Comparison of ENCODE assay signal across 1 cellular context in genomic region chr22:24514241-24515024, GRCh38.
TF ChIP-seq lines count a peak whose summit lies in the region.

No MANE protein-coding gene starts in this region.

TF ChIP-seq in HepG2, 621 proteins besides CTCF, POLR2A, EP300 and RAD21 (continued from another document and continues in another):
- TF ChIP-seq ELK4 (CRISPR knock-in tag; IDR thresholded peaks at IDR 0.05; ENCODE audit: borderline replicate concordance) = no peak
- peak; percentile 99 for TF ChIP-seq FOXA3 (CRISPR knock-in tag; IDR thresholded peaks at IDR 0.05)
- TF ChIP-seq HOXD1 (CRISPR knock-in tag; IDR thresholded peaks at IDR 0.05) = no peak; the same call in 1 of the 2 replicates
- peak; percentile 90; the same call in 1 of the 2 replicates for TF ChIP-seq STAT5B (CRISPR knock-in tag; IDR thresholded peaks at IDR 0.05)
- TF ChIP-seq, protein P1, sequence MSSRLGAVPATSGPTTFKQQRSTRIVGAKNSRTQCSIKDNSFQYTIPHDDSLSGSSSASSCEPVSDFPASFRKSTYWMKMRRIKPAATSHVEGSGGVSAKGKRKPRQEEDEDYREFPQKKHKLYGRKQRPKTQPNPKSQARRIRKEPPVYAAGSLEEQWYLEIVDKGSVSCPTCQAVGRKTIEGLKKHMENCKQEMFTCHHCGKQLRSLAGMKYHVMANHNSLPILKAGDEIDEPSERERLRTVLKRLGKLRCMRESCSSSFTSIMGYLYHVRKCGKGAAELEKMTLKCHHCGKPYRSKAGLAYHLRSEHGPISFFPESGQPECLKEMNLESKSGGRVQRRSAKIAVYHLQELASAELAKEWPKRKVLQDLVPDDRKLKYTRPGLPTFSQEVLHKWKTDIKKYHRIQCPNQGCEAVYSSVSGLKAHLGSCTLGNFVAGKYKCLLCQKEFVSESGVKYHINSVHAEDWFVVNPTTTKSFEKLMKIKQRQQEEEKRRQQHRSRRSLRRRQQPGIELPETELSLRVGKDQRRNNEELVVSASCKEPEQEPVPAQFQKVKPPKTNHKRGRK (CRISPR knock-in tag; IDR thresholded peaks at IDR 0.05) = no peak
- TF ChIP-seq ZNF777 (CRISPR knock-in tag; IDR thresholded peaks at IDR 0.05) = 0 out of 2 replicates have a peak, but pooled peaks have one; percentile 47
- TF ChIP-seq, protein P2, sequence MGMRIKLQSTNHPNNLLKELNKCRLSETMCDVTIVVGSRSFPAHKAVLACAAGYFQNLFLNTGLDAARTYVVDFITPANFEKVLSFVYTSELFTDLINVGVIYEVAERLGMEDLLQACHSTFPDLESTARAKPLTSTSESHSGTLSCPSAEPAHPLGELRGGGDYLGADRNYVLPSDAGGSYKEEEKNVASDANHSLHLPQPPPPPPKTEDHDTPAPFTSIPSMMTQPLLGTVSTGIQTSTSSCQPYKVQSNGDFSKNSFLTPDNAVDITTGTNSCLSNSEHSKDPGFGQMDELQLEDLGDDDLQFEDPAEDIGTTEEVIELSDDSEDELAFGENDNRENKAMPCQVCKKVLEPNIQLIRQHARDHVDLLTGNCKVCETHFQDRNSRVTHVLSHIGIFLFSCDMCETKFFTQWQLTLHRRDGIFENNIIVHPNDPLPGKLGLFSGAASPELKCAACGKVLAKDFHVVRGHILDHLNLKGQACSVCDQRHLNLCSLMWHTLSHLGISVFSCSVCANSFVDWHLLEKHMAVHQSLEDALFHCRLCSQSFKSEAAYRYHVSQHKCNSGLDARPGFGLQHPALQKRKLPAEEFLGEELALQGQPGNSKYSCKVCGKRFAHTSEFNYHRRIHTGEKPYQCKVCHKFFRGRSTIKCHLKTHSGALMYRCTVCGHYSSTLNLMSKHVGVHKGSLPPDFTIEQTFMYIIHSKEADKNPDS (CRISPR knock-in tag; IDR thresholded peaks at IDR 0.05) = peak; percentile 92
- peak; percentile 95 for TF ChIP-seq NRL (CRISPR knock-in tag; IDR thresholded peaks at IDR 0.05; ENCODE audit: borderline replicate concordance)
- peak; percentile 37 for TF ChIP-seq YY1 (IDR thresholded peaks at IDR 0.05; ENCODE audit: insufficient read depth, insufficient replicate concordance, low read depth, low read length)
- no peak for TF ChIP-seq PCBP2 (optimal IDR thresholded peaks at IDR 0.05; ENCODE audit: low read depth, low read length, poor library complexity, severe bottlenecking)
- TF ChIP-seq ZZZ3 (CRISPR knock-in tag; IDR thresholded peaks at IDR 0.05; ENCODE audit: borderline replicate concordance) = 0 out of 2 replicates have a peak, but pooled peaks have one; percentile 36
- peak; percentile 98 for TF ChIP-seq PAXIP1 (CRISPR knock-in tag; conservative IDR thresholded peaks at IDR 0.05)
- no peak for TF ChIP-seq GPBP1L1 (CRISPR knock-in tag; IDR thresholded peaks at IDR 0.05)
- TF ChIP-seq HNF1B (CRISPR knock-in tag; IDR thresholded peaks at IDR 0.05) = peak; percentile 100
- peak; percentile 74; the same call in 1 of the 2 replicates for TF ChIP-seq ZNF296 (CRISPR knock-in tag; conservative IDR thresholded peaks at IDR 0.05)
- peak; percentile 11 for TF ChIP-seq SKI (IDR thresholded peaks at IDR 0.05; ENCODE audit: partially characterized antibody)
- peak; percentile 80; the same call in 1 of the 2 replicates for TF ChIP-seq ZNF773 (CRISPR knock-in tag; IDR thresholded peaks at IDR 0.05; ENCODE audit: borderline replicate concordance)
- no peak for TF ChIP-seq JUNB (CRISPR knock-in tag; IDR thresholded peaks at IDR 0.05; ENCODE audit: borderline replicate concordance)
- TF ChIP-seq, protein P3, sequence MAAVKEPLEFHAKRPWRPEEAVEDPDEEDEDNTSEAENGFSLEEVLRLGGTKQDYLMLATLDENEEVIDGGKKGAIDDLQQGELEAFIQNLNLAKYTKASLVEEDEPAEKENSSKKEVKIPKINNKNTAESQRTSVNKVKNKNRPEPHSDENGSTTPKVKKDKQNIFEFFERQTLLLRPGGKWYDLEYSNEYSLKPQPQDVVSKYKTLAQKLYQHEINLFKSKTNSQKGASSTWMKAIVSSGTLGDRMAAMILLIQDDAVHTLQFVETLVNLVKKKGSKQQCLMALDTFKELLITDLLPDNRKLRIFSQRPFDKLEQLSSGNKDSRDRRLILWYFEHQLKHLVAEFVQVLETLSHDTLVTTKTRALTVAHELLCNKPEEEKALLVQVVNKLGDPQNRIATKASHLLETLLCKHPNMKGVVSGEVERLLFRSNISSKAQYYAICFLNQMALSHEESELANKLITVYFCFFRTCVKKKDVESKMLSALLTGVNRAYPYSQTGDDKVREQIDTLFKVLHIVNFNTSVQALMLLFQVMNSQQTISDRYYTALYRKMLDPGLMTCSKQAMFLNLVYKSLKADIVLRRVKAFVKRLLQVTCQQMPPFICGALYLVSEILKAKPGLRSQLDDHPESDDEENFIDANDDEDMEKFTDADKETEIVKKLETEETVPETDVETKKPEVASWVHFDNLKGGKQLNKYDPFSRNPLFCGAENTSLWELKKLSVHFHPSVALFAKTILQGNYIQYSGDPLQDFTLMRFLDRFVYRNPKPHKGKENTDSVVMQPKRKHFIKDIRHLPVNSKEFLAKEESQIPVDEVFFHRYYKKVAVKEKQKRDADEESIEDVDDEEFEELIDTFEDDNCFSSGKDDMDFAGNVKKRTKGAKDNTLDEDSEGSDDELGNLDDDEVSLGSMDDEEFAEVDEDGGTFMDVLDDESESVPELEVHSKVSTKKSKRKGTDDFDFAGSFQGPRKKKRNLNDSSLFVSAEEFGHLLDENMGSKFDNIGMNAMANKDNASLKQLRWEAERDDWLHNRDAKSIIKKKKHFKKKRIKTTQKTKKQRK (IDR thresholded peaks at IDR 0.05; ENCODE audit: low read length) = no peak
- TF ChIP-seq ZNF543 (CRISPR knock-in tag; IDR thresholded peaks at IDR 0.05) = peak; percentile 97
- no peak for TF ChIP-seq TBL1XR1 (IDR thresholded peaks at IDR 0.05; ENCODE audit: borderline replicate concordance, low read length, partially characterized antibody)
- TF ChIP-seq EZH2 (conservative IDR thresholded peaks at IDR 0.05; ENCODE audit: low read depth, low read length) = no peak
- peak; percentile 97 for TF ChIP-seq ELF3 (CRISPR knock-in tag; IDR thresholded peaks at IDR 0.05)
- peak; percentile 50; the same call in 1 of the 2 replicates for TF ChIP-seq HNF4G (IDR thresholded peaks at IDR 0.05; ENCODE audit: borderline replicate concordance, low read depth, low read length)
- TF ChIP-seq HNF4G (CRISPR knock-in tag; IDR thresholded peaks at IDR 0.05; ENCODE audit: borderline replicate concordance, low read depth) = peak; percentile 80; the same call in 1 of the 2 replicates
- TF ChIP-seq, protein P4, sequence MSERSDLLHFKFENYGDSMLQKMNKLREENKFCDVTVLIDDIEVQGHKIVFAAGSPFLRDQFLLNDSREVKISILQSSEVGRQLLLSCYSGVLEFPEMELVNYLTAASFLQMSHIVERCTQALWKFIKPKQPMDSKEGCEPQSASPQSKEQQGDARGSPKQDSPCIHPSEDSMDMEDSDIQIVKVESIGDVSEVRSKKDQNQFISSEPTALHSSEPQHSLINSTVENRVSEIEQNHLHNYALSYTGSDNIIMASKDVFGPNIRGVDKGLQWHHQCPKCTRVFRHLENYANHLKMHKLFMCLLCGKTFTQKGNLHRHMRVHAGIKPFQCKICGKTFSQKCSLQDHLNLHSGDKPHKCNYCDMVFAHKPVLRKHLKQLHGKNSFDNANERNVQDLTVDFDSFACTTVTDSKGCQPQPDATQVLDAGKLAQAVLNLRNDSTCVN (CRISPR knock-in tag; IDR thresholded peaks at IDR 0.05; ENCODE audit: borderline replicate concordance) = peak; percentile 92
- TF ChIP-seq, protein P5, sequence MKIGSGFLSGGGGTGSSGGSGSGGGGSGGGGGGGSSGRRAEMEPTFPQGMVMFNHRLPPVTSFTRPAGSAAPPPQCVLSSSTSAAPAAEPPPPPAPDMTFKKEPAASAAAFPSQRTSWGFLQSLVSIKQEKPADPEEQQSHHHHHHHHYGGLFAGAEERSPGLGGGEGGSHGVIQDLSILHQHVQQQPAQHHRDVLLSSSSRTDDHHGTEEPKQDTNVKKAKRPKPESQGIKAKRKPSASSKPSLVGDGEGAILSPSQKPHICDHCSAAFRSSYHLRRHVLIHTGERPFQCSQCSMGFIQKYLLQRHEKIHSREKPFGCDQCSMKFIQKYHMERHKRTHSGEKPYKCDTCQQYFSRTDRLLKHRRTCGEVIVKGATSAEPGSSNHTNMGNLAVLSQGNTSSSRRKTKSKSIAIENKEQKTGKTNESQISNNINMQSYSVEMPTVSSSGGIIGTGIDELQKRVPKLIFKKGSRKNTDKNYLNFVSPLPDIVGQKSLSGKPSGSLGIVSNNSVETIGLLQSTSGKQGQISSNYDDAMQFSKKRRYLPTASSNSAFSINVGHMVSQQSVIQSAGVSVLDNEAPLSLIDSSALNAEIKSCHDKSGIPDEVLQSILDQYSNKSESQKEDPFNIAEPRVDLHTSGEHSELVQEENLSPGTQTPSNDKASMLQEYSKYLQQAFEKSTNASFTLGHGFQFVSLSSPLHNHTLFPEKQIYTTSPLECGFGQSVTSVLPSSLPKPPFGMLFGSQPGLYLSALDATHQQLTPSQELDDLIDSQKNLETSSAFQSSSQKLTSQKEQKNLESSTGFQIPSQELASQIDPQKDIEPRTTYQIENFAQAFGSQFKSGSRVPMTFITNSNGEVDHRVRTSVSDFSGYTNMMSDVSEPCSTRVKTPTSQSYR (CRISPR knock-in tag; IDR thresholded peaks at IDR 0.05; ENCODE audit: borderline replicate concordance) = peak; percentile 91
- TF ChIP-seq HIVEP1 (CRISPR knock-in tag; IDR thresholded peaks at IDR 0.05) = peak; percentile 97
- peak; percentile 91 for TF ChIP-seq HNF4A (CRISPR knock-in tag; IDR thresholded peaks at IDR 0.05)
- TF ChIP-seq, protein P6, sequence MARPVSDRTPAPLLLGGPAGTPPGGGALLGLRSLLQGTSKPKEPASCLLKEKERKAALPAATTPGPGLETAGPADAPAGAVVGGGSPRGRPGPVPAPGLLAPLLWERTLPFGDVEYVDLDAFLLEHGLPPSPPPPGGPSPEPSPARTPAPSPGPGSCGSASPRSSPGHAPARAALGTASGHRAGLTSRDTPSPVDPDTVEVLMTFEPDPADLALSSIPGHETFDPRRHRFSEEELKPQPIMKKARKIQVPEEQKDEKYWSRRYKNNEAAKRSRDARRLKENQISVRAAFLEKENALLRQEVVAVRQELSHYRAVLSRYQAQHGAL (CRISPR knock-in tag; IDR thresholded peaks at IDR 0.05; ENCODE audit: not compliant biosample characterization) = no peak
